Comparison of ENCODE assay signal across 23 cellular contexts in the genomic region with DNA sequence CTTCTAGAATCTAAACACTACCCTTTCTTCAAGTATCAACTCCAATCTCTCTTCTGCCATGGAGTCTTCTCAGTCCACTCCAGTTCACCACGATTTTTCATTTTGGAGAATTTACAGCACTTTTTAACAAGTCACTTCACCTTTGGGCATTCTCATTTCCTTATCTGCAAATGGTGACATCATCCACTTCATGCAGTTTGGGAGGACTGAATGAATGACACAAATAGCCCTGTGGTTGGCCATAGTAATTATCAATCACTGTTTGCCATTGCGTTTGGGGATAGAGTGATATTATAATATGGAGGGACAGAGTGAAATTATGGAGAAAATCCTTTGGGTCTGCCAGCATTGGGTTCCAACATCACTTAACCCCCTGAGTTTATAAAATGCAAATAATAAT. TPM values are rescaled to one million over a fixed set of nuclear protein-coding genes. Genes with fewer than 3 reads are reported as not detected.
A peak's percentile ranks its signal among the peaks of the same experiment; 100 is the strongest.
DNase-seq lines count a peak whose midpoint lies in the region; ATAC-seq and TF ChIP-seq lines count a peak whose summit lies in the region.
"Had no signal": no experiment of that assay in that cellular context is flagged by ENCODE, and none has a peak within 500 bp of the region (broad histone marks: within the 10 kb centered on the region; RNA-seq: fewer than 3 reads in every experiment).

No MANE protein-coding gene starts in this region.

- H3K4me3 Mint-ChIP-seq in chondrocyte (ENCODE audit: unreplicated experiment): no peak overlapping the region
- no peak overlapping the region for H3K4me3 Mint-ChIP-seq in mesothelial cell of epicardium
- H3K4me3 Mint-ChIP-seq: activated naive CD8-positive, alpha-beta T cell treated with anti-CD3 and anti-CD28 coated beads, Interleukin-2, amount 10 ng/mL, durations not matched to agents 7 days and 5 days had no signal

- peaks cover 2% of the 10 kb centered on the region for H3K9me3 Mint-ChIP-seq in chondrocyte (ENCODE audit: low read depth)
- peaks cover 7% of the 10 kb centered on the region for H3K9me3 Mint-ChIP-seq in mesothelial cell of epicardium
- H3K9me3 Mint-ChIP-seq: activated naive CD8-positive, alpha-beta T cell treated with anti-CD3 and anti-CD28 coated beads, Interleukin-2, amount 10 ng/mL, durations not matched to agents 7 days and 5 days had no signal

- H3K4me1 ChIP-seq in tibial artery: peaks cover 0 to 53% (median 4%) of the 10 kb centered on the region in 4 donors
- H3K4me1 ChIP-seq: sigmoid colon had no signal

- H3K27me3 Mint-ChIP-seq in chondrocyte (ENCODE audit: low read depth): no peaks in the 10 kb centered on the region
- no peaks in the 10 kb centered on the region for H3K27me3 Mint-ChIP-seq in mesothelial cell of epicardium (ENCODE audit: low read depth)

- ATAC-seq in GM21576 (IDR thresholded peaks at IDR 0.05; ENCODE audit: unreplicated experiment): peak; percentile 44
- ATAC-seq in HG02623 (IDR thresholded peaks at IDR 0.05; ENCODE audit: unreplicated experiment): no peak
- ATAC-seq in HG03025 (IDR thresholded peaks at IDR 0.05; ENCODE audit: low FRiP score, unreplicated experiment): no peak

- H3K27ac Mint-ChIP-seq in chondrocyte (ENCODE audit: unreplicated experiment): peak overlapping the region; percentile 67
- no peak overlapping the region for H3K27ac Mint-ChIP-seq in mesothelial cell of epicardium
- H3K27ac Mint-ChIP-seq: activated naive CD8-positive, alpha-beta T cell treated with anti-CD3 and anti-CD28 coated beads, Interleukin-2, amount 10 ng/mL, durations not matched to agents 7 days and 5 days had no signal

- H3K27ac ChIP-seq in tibial artery: peak overlapping the region; percentile 71 to 81
- H3K27ac ChIP-seq: HL-60, sigmoid colon had no signal

- intact Hi-C loops in tibial artery (cut with DNase I; ENCODE audit: low total_unique reads): no loop called here

- H3K4me3 ChIP-seq in tibial artery: no peak overlapping the region
- H3K4me3 ChIP-seq: sigmoid colon, stomach had no signal

- H3K36me3 ChIP-seq in tibial artery: no peaks in the 10 kb centered on the region
- H3K36me3 ChIP-seq: sigmoid colon, stomach had no signal

- no peaks in the 10 kb centered on the region for H3K27me3 ChIP-seq in tibial artery
- H3K27me3 ChIP-seq: sigmoid colon, stomach had no signal

- H3K36me3 Mint-ChIP-seq in chondrocyte (ENCODE audit: low read depth) (no peaks in the 10 kb centered on the region), mesothelial cell of epicardium (no peaks in the 10 kb centered on the region)
- H3K36me3 Mint-ChIP-seq: activated naive CD8-positive, alpha-beta T cell treated with anti-CD3 and anti-CD28 coated beads, Interleukin-2, amount 10 ng/mL, durations not matched to agents 7 days and 5 days had no signal

- no peaks in the 10 kb centered on the region for H3K9me3 ChIP-seq in tibial artery
- H3K9me3 ChIP-seq: sigmoid colon, stomach had no signal

- DNase-seq in NOMO-1 (lab: John Stamatoyannopoulos, UW; ENCODE audit: unreplicated experiment in 2 of 2) (peak; percentile 48 to 85), chondrocyte (ENCODE audit: low spot score) (no peak), tibial artery (no peak), mesothelial cell of epicardium (ENCODE audit: low spot score in 2 of 2, unreplicated experiment in 2 of 2) (no peak), ureter (ENCODE audit: low spot score) (no peak)
- DNase-seq: activated CD4-positive, CD25-positive, alpha-beta regulatory T cell; activated CD8-positive, alpha-beta memory T cell treated with anti-CD3 and anti-CD28 coated beads for 24 hours; activated naive CD8-positive, alpha-beta T cell treated with anti-CD3 and anti-CD28 coated beads, Interleukin-2, amount 10 ng/mL, durations not matched to agents 7 days and 5 days; AML-193; COR-L47; effector memory CD4-positive, alpha-beta T cell; glutamatergic neuron; NCI-H1930; sigmoid colon; stomach had no signal

- TF ChIP-seq CTCF in chondrocyte (IDR thresholded peaks at IDR 0.05) (no peak), tibial artery (IDR thresholded peaks at IDR 0.05) (no peak), mesothelial cell of epicardium (IDR thresholded peaks at IDR 0.05; ENCODE audit: unreplicated experiment) (no peak)

- H3K4me1 Mint-ChIP-seq in chondrocyte (ENCODE audit: low read depth) (peaks cover 32% of the 10 kb centered on the region), mesothelial cell of epicardium (peaks cover 8% of the 10 kb centered on the region)
- H3K4me1 Mint-ChIP-seq: activated naive CD8-positive, alpha-beta T cell treated with anti-CD3 and anti-CD28 coated beads, Interleukin-2, amount 10 ng/mL, durations not matched to agents 7 days and 5 days had no signal

RNA-seq across cellular contexts. Expression of gene TM4SF1, which starts 38.0 kb away (rescaled TPM):
- 42.8 to 60.3 TPM (median 59.9 TPM) in 3 replicates for total RNA-seq in chondrocyte
- 39.2 to 52.2 TPM (median 43.5 TPM) in 3 replicates for total RNA-seq in mesothelial cell of epicardium
- total RNA-seq in ureter: 58.1 TPM
- total RNA-seq: activated naive CD8-positive, alpha-beta T cell treated with anti-CD3 and anti-CD28 coated beads, Interleukin-2, amount 10 ng/mL, durations not matched to agents 7 days and 5 days; OCI-LY7; T-helper 2 cell treated with Interferon-gamma antibody and Interleukin-4, amounts not matched to agents 100 ng/mL and 5 ng/mL, for 36 hours had no signal

RNA-seq across cellular contexts. Expression of gene TM4SF4, which starts 59.0 kb away (rescaled TPM):
- total RNA-seq in chondrocyte (not detected in 3 replicates), mesothelial cell of epicardium (0.34 to 1.8 TPM (median 1.4 TPM) in 3 replicates), ureter (not detected)
- total RNA-seq: activated naive CD8-positive, alpha-beta T cell treated with anti-CD3 and anti-CD28 coated beads, Interleukin-2, amount 10 ng/mL, durations not matched to agents 7 days and 5 days; cardiac septum; OCI-LY7; osteoblast; T-helper 2 cell treated with Interferon-gamma antibody and Interleukin-4, amounts not matched to agents 100 ng/mL and 5 ng/mL, for 36 hours had no signal

Comparison
In these comparisons a context has a peak if more than half of its experiments do, and no peak if none do; other contexts are left out.
1. DNase-seq: peak in NOMO-1 (2 of 2); none in chondrocyte (single experiment), tibial artery (0 of 2), mesothelial cell of epicardium (0 of 2) and ureter (single experiment).